In the genomic region with DNA sequence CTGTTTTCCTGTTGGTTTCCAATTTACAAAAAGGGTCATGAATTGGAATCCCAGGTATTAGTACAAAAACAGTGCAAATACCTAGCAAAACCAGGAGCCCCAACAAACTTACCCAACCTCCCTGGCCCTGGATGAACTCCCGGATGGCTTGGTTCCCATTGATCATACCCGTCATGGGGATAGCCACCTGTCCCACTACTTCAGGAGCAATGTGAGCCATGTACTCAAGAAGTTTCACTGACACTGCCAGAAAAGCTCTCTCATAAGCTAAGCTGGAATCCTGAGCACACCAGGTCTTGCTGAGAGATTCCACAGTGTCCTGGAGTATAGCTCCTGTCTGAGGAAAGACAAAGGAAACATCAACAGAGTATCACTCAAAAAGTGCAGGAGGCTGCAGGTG, we compare ENCODE assay signal across 19 cellular contexts. TPM values are rescaled to one million over a fixed set of nuclear protein-coding genes. Genes with fewer than 3 reads are reported as not detected.
DNase-seq lines count a peak whose midpoint lies in the region; ATAC-seq and TF ChIP-seq lines count a peak whose summit lies in the region.
"Had no signal": no experiment of that assay in that cellular context is flagged by ENCODE, and none has a peak within 500 bp of the region (broad histone marks: within the 10 kb centered on the region; RNA-seq: fewer than 3 reads in every experiment).

No MANE protein-coding gene starts in this region.

- H3K4me3 ChIP-seq in SK-N-MC, result no peak overlapping the region
- H3K4me3 ChIP-seq in muscle layer of duodenum (ENCODE audit: low read depth in 1 of 2, low read length in 2 of 2), result no peak overlapping the region
- H3K4me3 ChIP-seq in skeletal muscle tissue (ENCODE audit: low read length in 3 of 3), result no peak overlapping the region
- H3K4me3 ChIP-seq in body of pancreas, result no peak overlapping the region
- H3K4me3 ChIP-seq in lower leg skin (ENCODE audit: low read depth, poor library complexity, severe bottlenecking), result no peak overlapping the region
- H3K4me3 ChIP-seq: GM23338 had no signal

- H3K27ac ChIP-seq in SK-N-MC, result peak overlapping the region; percentile 88; the same call in 1 of the 2 replicates
- peak overlapping the region; percentile 58 for H3K27ac ChIP-seq in muscle layer of duodenum (ENCODE audit: low read length)
- H3K27ac ChIP-seq in skeletal muscle tissue (ENCODE audit: low read depth, low read length), result peak overlapping the region; percentile 21
- H3K27ac ChIP-seq in body of pancreas, result peak overlapping the region in 2 of 4 donors; percentile 69 to 78

- ATAC-seq in body of pancreas (no peak), HG02885 (IDR thresholded peaks at IDR 0.05; ENCODE audit: poor library complexity, unreplicated experiment) (no peak)
- ATAC-seq: GM23338, HepG2 had no signal

- no peak for TF ChIP-seq POLR2A in body of pancreas (IDR thresholded peaks at IDR 0.05)
- TF ChIP-seq POLR2A in lower leg skin (IDR thresholded peaks at IDR 0.05), result no peak

- 46 to 59% methylated on average over 2 of the region's 2 CpGs for WGBS in body of pancreas, 2 donors
- WGBS in lower leg skin, 2 donors, result 75 to 94% methylated on average over 2 of the region's 2 CpGs

- TF ChIP-seq CTCF in body of pancreas (IDR thresholded peaks at IDR 0.05) (no peak), lower leg skin (IDR thresholded peaks at IDR 0.05) (no peak)

- H3K36me3 ChIP-seq in SK-N-MC (ENCODE audit: insufficient read depth, low read length) (no peaks in the 10 kb centered on the region), muscle layer of duodenum (ENCODE audit: control insufficient read depth in 1 of 2, insufficient read depth in 2 of 2, low read length in 2 of 2) (peaks cover 0 to 4% of the 10 kb centered on the region in 2 donors), skeletal muscle tissue (ENCODE audit: control insufficient read depth in 3 of 3, insufficient read depth in 3 of 3, low read length in 3 of 3) (no peaks in the 10 kb centered on the region), body of pancreas (replicated peaks in 1 of 2; ENCODE audit: insufficient read depth in 1 of 2, low read depth in 2 of 2) (no peaks in the 10 kb centered on the region)

- intact Hi-C loops in body of pancreas (cut with DNase I), result no loop called here
- intact Hi-C loops in lower leg skin (cut with DNase I; ENCODE audit: low total_unique reads), result no loop called here

- H3K9ac ChIP-seq in SK-N-MC (ENCODE audit: insufficient read length), result no peak overlapping the region
- H3K9ac ChIP-seq in skeletal muscle tissue (ENCODE audit: low read depth in 1 of 3, low read length in 3 of 3), result no peak overlapping the region

- DNase-seq in ELF-1 (ENCODE audit: low read depth, low spot score) (peak; percentile 4), SK-N-MC (ENCODE audit: low read depth, low spot score) (no peak), body of pancreas (no peak), SHP77 treated with DMSO at 0.1 percent for 48 hours (lab: John Stamatoyannopoulos, UW) (no peak), lower leg skin (ENCODE audit: low spot score in 2 of 2) (no peak)
- DNase-seq: AML-193; Calu3; CD4-positive, CD25-positive, alpha-beta regulatory T cell; DMS79 treated with DMSO at 0.1 percent for 48 hours; Kasumi-1; NCI-H187 treated with DMSO at 0.1 percent for 48 hours; NCI-H2171 treated with DMSO at 0.1 percent for 48 hours; SIG-M5 had no signal

- H3K27me3 ChIP-seq in muscle layer of duodenum (ENCODE audit: low read depth, low read length), result no peaks in the 10 kb centered on the region
- no peaks in the 10 kb centered on the region for H3K27me3 ChIP-seq in skeletal muscle tissue (ENCODE audit: control insufficient read depth in 3 of 3, insufficient read depth in 3 of 3, low read length in 3 of 3)
- no peaks in the 10 kb centered on the region for H3K27me3 ChIP-seq in body of pancreas

- H3K9me3 ChIP-seq in SK-N-MC (ENCODE audit: low read depth, low read length) (no peaks in the 10 kb centered on the region), muscle layer of duodenum (ENCODE audit: control insufficient read depth in 1 of 2, low read length in 2 of 2) (no peaks in the 10 kb centered on the region), skeletal muscle tissue (ENCODE audit: control insufficient read depth in 3 of 3, low read length in 3 of 3) (no peaks in the 10 kb centered on the region), body of pancreas (no peaks in the 10 kb centered on the region)

- no peaks in the 10 kb centered on the region for H3K4me1 ChIP-seq in muscle layer of duodenum (ENCODE audit: control insufficient read depth in 1 of 2, insufficient read depth in 2 of 2, low read length in 2 of 2)
- peaks cover 8 to 9% (median 9%) of the 10 kb centered on the region in 3 donors for H3K4me1 ChIP-seq in skeletal muscle tissue (ENCODE audit: control insufficient read depth in 3 of 3, insufficient read depth in 3 of 3, low read length in 3 of 3)
- H3K4me1 ChIP-seq in body of pancreas, result peaks cover 61% of the 10 kb centered on the region

RNA-seq across cellular contexts. Expression of a gene that starts 5.7 kb away (rescaled TPM):
- under 0.01 TPM for total RNA-seq in skeletal muscle tissue
- 10 to 100 TPM; 13.5 to 28.0 TPM for total RNA-seq in body of pancreas
- 10 to 100 TPM in 1 of 4 donors, 1 to 10 TPM in 1, under 1 TPM in 1, not detected in 1; 0.17 to 86.4 (median 1.4) TPM for total RNA-seq in lower leg skin
- total RNA-seq: GM23338 had no signal

RNA-seq across cellular contexts. Expression of a gene that starts 10.1 kb away (rescaled TPM):
- total RNA-seq in skeletal muscle tissue, result 1.0 TPM
- total RNA-seq in body of pancreas, result 1 to 10 TPM; 2.9 to 4.6 TPM
- 1 to 10 TPM in 1 of 4 donors, under 1 TPM in 3; 0.56 to 2.3 (median 0.75) TPM for total RNA-seq in lower leg skin
- total RNA-seq: GM23338, HepG2, NCI-H460 had no signal

RNA-seq across cellular contexts. Expression of a gene that starts 22.9 kb away (rescaled TPM):
- total RNA-seq in skeletal muscle tissue (16.7 TPM), body of pancreas (10 to 100 TPM; 21.3 to 33.0 TPM), lower leg skin (10 to 100 TPM in 1 of 4 donors, 1 to 10 TPM in 3; 5.3 to 19.1 (median 5.9) TPM)

RNA-seq across cellular contexts. Expression of a gene that starts 23.5 kb away (rescaled TPM):
- total RNA-seq in skeletal muscle tissue (3.7 TPM), body of pancreas (1 to 10 TPM; 1.3 to 2.1 TPM), lower leg skin (1 to 10 TPM; 2.1 to 4.4 (median 3.5) TPM)

RNA-seq across cellular contexts. Expression of a gene that starts 47.5 kb away (rescaled TPM):
- total RNA-seq in skeletal muscle tissue (28.2 TPM), body of pancreas (10 to 100 TPM; 22.7 to 30.1 TPM), lower leg skin (10 to 100 TPM; 47.6 to 58.3 (median 54.5) TPM)
